12 cellular contexts compared by ENCODE assay signal in the genomic region with DNA sequence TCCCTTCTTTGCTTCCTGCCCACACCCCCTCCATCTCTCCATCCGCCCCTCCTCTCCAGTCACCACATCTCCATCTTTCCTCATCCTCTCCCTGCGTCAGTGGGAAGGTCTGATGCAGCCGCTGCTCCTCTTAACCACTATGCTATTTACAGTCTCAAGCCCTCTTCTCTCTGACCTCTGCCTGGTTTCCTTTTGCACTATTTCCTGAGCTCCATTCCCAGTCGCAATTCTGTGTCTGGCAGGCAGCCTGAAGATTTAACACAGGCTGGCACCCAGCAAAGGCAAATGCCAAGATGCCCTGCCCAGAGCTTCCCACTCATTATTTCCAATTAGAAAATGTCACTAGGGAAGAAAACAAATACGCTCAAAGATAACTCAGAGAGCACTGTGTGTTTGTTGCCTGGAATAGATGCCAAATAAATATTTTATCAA.
DNase-seq lines count a peak whose midpoint lies in the region; ATAC-seq, FAIRE-seq and TF ChIP-seq lines count a peak whose summit lies in the region.
"Had no signal": no experiment of that assay in that cellular context is flagged by ENCODE, and none has a peak within 500 bp of the region (broad histone marks: within the 10 kb centered on the region; RNA-seq: fewer than 3 reads in every experiment).

No MANE protein-coding gene starts in this region.

- no peak overlapping the region for H3K4me2 ChIP-seq in endothelial cell of umbilical vein (ENCODE audit: insufficient read depth, low read length)

- TF ChIP-seq CTCF in AG10803 (conservative IDR thresholded peaks at IDR 0.05; ENCODE audit: low read length) (no peak), endothelial cell of umbilical vein (IDR thresholded peaks at IDR 0.05; ENCODE audit: extremely low read depth in 1 of 2, insufficient read depth in 1 of 2, low read depth in 1 of 2, low read length in 2 of 2) (no peak), omental fat pad (IDR thresholded peaks at IDR 0.05) (no peak)

- peak overlapping the region; percentile 2 for H2AFZ ChIP-seq in endothelial cell of umbilical vein (ENCODE audit: low read depth, low read length)

- TF ChIP-seq POLR2A in endothelial cell of umbilical vein (IDR thresholded peaks at IDR 0.05; ENCODE audit: low read depth, low read length) = no peak

- POLR2A ChIA-PET in endothelial cell of umbilical vein (lab: Charles Lee) = no interaction called here

- no peaks in the 10 kb centered on the region for H3K79me2 ChIP-seq in endothelial cell of umbilical vein (ENCODE audit: control insufficient read depth, insufficient read depth, low read length)

- ATAC-seq in omental fat pad (ENCODE audit: low FRiP score) (peak; percentile 76), GM19351 (IDR thresholded peaks at IDR 0.05; ENCODE audit: unreplicated experiment) (no peak)

- dilution Hi-C loops in endothelial cell of umbilical vein (cut with MboI; ENCODE audit: extremely low pct_ligation_motif_present, low sequenced_read_pairs) = no loop called here

- H3K4me3 ChIP-seq in AG10803 (ENCODE audit: low read length) (no peak overlapping the region), endothelial cell of umbilical vein (replicated peaks in 1 of 3; ENCODE audit: insufficient read depth in 1 of 3, low read depth in 1 of 3, low read length in 3 of 3) (no peak overlapping the region)

- H3K27ac ChIP-seq in endothelial cell of umbilical vein (ENCODE audit: insufficient read depth, low read depth, low read length) = no peak overlapping the region

- no peaks in the 10 kb centered on the region for H3K9me3 ChIP-seq in endothelial cell of umbilical vein (replicated peaks; ENCODE audit: control insufficient read depth, insufficient read depth, low read length)

- peaks cover 9% of the 10 kb centered on the region for H3K4me1 ChIP-seq in endothelial cell of umbilical vein (ENCODE audit: control insufficient read depth, extremely low read depth, insufficient read depth, low read length)

- H4K20me1 ChIP-seq in endothelial cell of umbilical vein (replicated peaks; ENCODE audit: control insufficient read depth, extremely low read depth, insufficient read depth, low read length) = no peaks in the 10 kb centered on the region

- intact Hi-C loops in endothelial cell of umbilical vein (cut with micrococcal nuclease) = no loop called here

- no peaks in the 10 kb centered on the region for H3K36me3 ChIP-seq in endothelial cell of umbilical vein (ENCODE audit: control insufficient read depth in 2 of 2, extremely low read depth in 1 of 2, insufficient read depth in 2 of 2, low read length in 2 of 2)

- peak; percentile 62 for FAIRE-seq in endothelial cell of umbilical vein (lab: Jason Lieb, UNC)
- FAIRE-seq: D721Med, endometrium had no signal

- H3K9ac ChIP-seq in endothelial cell of umbilical vein (replicated peaks; ENCODE audit: extremely low read depth, insufficient read depth, low read length) = no peak overlapping the region

- BruUV-seq in endothelial cell of umbilical vein (replicated peaks; lab: Mats Ljungman, UMichigan) = no TSS peak

- H3K9me1 ChIP-seq in endothelial cell of umbilical vein (replicated peaks; ENCODE audit: control insufficient read depth, extremely low read depth, insufficient read depth, low read length) = no peaks in the 10 kb centered on the region

- H3K27me3 ChIP-seq in endothelial cell of umbilical vein (ENCODE audit: control insufficient read depth in 2 of 2, insufficient read depth in 2 of 2, low read length in 2 of 2) = no peaks in the 10 kb centered on the region

- DNase-seq in AG10803 (ENCODE audit: low read depth) (peak; percentile 68), NCI-H2227 treated with DMSO at 0.1 percent for 48 hours (lab: John Stamatoyannopoulos, UW) (peak; percentile 80), endothelial cell of umbilical vein (ENCODE audit: low read depth, low spot score) (peak; percentile 87), omental fat pad (ENCODE audit: low spot score) (no peak), germinal center (ENCODE audit: low spot score) (no peak), NCI-H82 treated with DMSO at 0.1 percent for 48 hours (lab: John Stamatoyannopoulos, UW; ENCODE audit: unreplicated experiment) (no peak), AML-193 (lab: John Stamatoyannopoulos, UW) (no peak)
- DNase-seq: HFFc6, NCI-H774 had no signal

- CTCF ChIA-PET in endothelial cell of umbilical vein (lab: Charles Lee) = interaction anchor here (0.9 to 1.9 kb wide), 7 partner anchors 10 to 536 kb away, joined by 3 to 6 read pairs (median 4); no protein-coding TSS in a partner anchor

TF ChIP-seq in endothelial cell of umbilical vein, 7 proteins besides CTCF, POLR2A, EP300 and RAD21:
- TF ChIP-seq GATA2 (IDR thresholded peaks at IDR 0.05; ENCODE audit: insufficient read depth, insufficient read length, low read depth, low read length) (no peak), FOS (IDR thresholded peaks at IDR 0.05; ENCODE audit: borderline replicate concordance, insufficient read depth, low read length) (no peak), POLR2AphosphoS5 (IDR thresholded peaks at IDR 0.05; ENCODE audit: insufficient read depth, low read depth, low read length) (no peak), EZH2 (IDR thresholded peaks at IDR 0.05; ENCODE audit: borderline replicate concordance, low read depth, low read length, severe bottlenecking) (no peak), MYC (IDR thresholded peaks at IDR 0.05; ENCODE audit: low read depth, low read length) (no peak), JUN (IDR thresholded peaks at IDR 0.05; ENCODE audit: borderline replicate concordance, insufficient read depth, insufficient read length, low read depth) (no peak)
- TF ChIP-seq, protein P1, sequence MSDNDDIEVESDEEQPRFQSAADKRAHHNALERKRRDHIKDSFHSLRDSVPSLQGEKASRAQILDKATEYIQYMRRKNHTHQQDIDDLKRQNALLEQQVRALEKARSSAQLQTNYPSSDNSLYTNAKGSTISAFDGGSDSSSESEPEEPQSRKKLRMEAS (IDR thresholded peaks at IDR 0.05; ENCODE audit: insufficient read depth, insufficient read length) = no peak
TF ChIP-seq in endothelial cell of umbilical vein: peak in this region for 0.

Comparison
In these comparisons a context has a peak if more than half of its experiments do, and no peak if none do; other contexts are left out.
1. DNase-seq: peak in AG10803 (single experiment), NCI-H2227 treated with DMSO at 0.1 percent for 48 hours (single experiment) and endothelial cell of umbilical vein (single experiment); none in omental fat pad (single experiment), germinal center (single experiment), NCI-H82 treated with DMSO at 0.1 percent for 48 hours (single experiment) and AML-193 (0 of 2).